ENCODE assay signal across 10 cellular contexts in the genomic region with DNA sequence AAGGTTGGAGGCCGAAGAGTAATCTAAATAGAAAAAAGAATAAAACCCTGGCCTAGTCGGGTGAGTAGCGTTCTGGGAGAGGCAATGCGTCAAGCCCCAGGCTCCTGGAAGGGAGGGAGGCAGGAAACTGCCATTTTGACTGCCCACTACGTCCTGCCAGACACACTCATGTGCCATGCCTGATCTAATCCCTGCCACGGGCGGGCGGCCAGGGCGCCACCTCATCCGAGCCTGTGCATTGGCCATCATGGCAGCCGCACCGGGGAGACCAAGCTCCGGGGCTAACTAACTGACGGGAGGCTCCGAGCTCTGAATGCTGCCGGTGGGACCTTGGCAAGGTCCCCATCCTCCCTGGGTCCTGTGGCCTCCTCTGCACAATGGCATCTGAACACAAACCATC.
"Had no signal": no experiment of that assay in that cellular context is flagged by ENCODE, and none has a peak within 500 bp of the region (broad histone marks: within the 10 kb centered on the region; RNA-seq: fewer than 3 reads in every experiment).

No MANE protein-coding gene starts in this region.

- ATAC-seq: HCT116, K562 had no signal

- H3K9ac ChIP-seq: GM23248 had no signal

- H3K27ac ChIP-seq: GM23248, HL-60 had no signal

- H3K36me3 ChIP-seq: HAP-1 had no signal

- H3K9me3 ChIP-seq: HAP-1 had no signal

- H3K4me3 ChIP-seq: GM23248, HAP-1, K562 had no signal

- DNase-seq: GM23248, GOT3, H7, HFFc6, IMR-90, KG1 had no signal

- H2AFZ ChIP-seq: GM23248 had no signal

- FAIRE-seq: K562 had no signal
